ENCODE assay signal across 21 cellular contexts in the genomic region with DNA sequence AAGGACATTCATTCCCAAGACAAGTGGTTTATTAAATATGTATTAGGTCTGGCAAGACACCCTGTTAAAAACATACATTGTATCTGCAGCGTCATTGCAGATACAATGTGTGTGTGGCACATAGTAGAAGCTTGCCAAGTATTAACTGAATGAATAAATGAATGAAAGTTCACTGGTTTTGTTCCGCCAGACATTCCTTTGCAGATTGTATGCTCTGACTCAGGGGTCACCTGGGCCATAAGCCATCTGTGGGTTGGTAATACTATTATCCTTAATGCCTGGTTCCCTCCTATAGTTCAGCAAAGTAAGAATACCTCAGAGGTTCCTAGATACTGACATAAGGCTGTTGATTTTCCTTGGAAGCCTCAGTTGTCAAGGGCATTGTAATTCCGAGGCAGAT.
"Had no signal": no experiment of that assay in that cellular context is flagged by ENCODE, and none has a peak within 500 bp of the region (broad histone marks: within the 10 kb centered on the region; RNA-seq: fewer than 3 reads in every experiment).

No MANE protein-coding gene starts in this region.

- FAIRE-seq: kidney had no signal

- DNase-seq: activated CD4-positive, alpha-beta T cell treated with anti-CD3 and anti-CD28 coated beads for 4 hours; activated CD8-positive, alpha-beta memory T cell treated with anti-CD3 and anti-CD28 coated beads, Interleukin-2, amount 50 U/mL, for 4 hours; activated CD8-positive, alpha-beta T cell treated with anti-CD3 and anti-CD28 coated beads for 36 hours; activated gamma-delta T cell; activated T-cell treated with anti-CD3 and anti-CD28 coated beads, Interleukin-2, amount 50 U/mL, for 48 hours; dermis blood vessel endothelial cell; erythroblast; hippocampal formation; kidney; left ventricle myocardium inferior; naive thymus-derived CD8-positive, alpha-beta T cell; posterior cingulate gyrus; retina; stimulated activated CD4-positive, alpha-beta T cell treated with anti-CD3 and anti-CD28 coated beads, Interleukin-15, amount 100 ng/mL, for 24 hours; stimulated activated CD4-positive, alpha-beta T cell treated with anti-CD3 and anti-CD28 coated beads, Interleukin-4, amount 100 ng/mL, for 1 hour; stimulated activated naive B cell treated with anti-CD40 and anti-IgM and Interleukin-4, amounts not matched to agents 10 μg/mL and 1 μg/mL and 100 μg/mL, for 72 hours; substantia nigra; T-helper 2 cell; trophoblast cell had no signal

- H3K36me3 ChIP-seq: left ventricle myocardium inferior had no signal

- ATAC-seq: activated CD8-positive, alpha-beta T cell treated with anti-CD3 and anti-CD28 coated beads for 36 hours; activated naive CD4-positive, alpha-beta T cell treated with anti-CD3 and anti-CD28 coated beads, Interleukin-2, amount 50 U/mL, for 72 hours; naive thymus-derived CD8-positive, alpha-beta T cell; stimulated activated naive B cell treated with anti-CD40 and anti-IgM and Interleukin-4, amounts not matched to agents 10 μg/mL and 1 μg/mL and 100 μg/mL, for 72 hours; WTC11 had no signal

- H3K27ac ChIP-seq: left ventricle myocardium inferior had no signal

- H3K4me3 ChIP-seq: left ventricle myocardium inferior had no signal

- H3K9me3 ChIP-seq: left ventricle myocardium inferior had no signal
